In genomic region chr22:37117092-37117491, GRCh38 we compare ENCODE assay signal across 28 cellular contexts. TPM values are rescaled to one million over a fixed set of nuclear protein-coding genes. Genes with fewer than 3 reads are reported as not detected.
"Had no signal": no experiment of that assay in that cellular context is flagged by ENCODE, and none has a peak within 500 bp of the region (broad histone marks: within the 10 kb centered on the region; RNA-seq: fewer than 3 reads in every experiment).

No MANE protein-coding gene starts in this region.

- FAIRE-seq: small intestine had no signal

- H3K4me3 ChIP-seq: heart right ventricle, transverse colon, uterus had no signal

- H3K9me3 ChIP-seq: heart right ventricle, transverse colon, uterus had no signal

- H3K36me3 Mint-ChIP-seq: brain; stimulated activated naive B cell treated with anti-CD40 and anti-IgM and Interleukin-4, amounts not matched to agents 10 μg/mL and 1 μg/mL and 100 μg/mL, for 72 hours had no signal

- H3K4me1 ChIP-seq: transverse colon, uterus had no signal

- H3K9me3 Mint-ChIP-seq: activated B cell treated with CpG ODN at 0.5 μM for 24 hours; activated CD4-positive, alpha-beta memory T cell treated with anti-CD3 and anti-CD28 coated beads for 36 hours; dendritic cell treated with granulocyte-macrophage colony-stimulating factor and Interleukin-4, amounts not matched to agents 40 ng/mL and 50 ng/mL, for 4 days; nephron progenitor cell; stimulated activated naive B cell treated with anti-CD40 and anti-IgM and Interleukin-4, amounts not matched to agents 10 μg/mL and 1 μg/mL and 100 μg/mL, for 72 hours; T-helper 2 cell treated with Interferon-gamma antibody and Interleukin-4, amounts not matched to agents 5 μg/mL and 100 μg/mL, for 36 hours had no signal

- ATAC-seq: activated CD4-positive, alpha-beta T cell treated with anti-CD3 and anti-CD28 coated beads for 36 hours; activated CD8-positive, alpha-beta memory T cell treated with anti-CD3 and anti-CD28 coated beads, Interleukin-2, amount 10 ng/mL, durations not matched to agents 7 days and 5 days; heart right ventricle; left cardiac atrium; sciatic nerve; stimulated activated naive B cell treated with anti-CD40 and anti-IgM and Interleukin-4, amounts not matched to agents 10 μg/mL and 1 μg/mL and 100 μg/mL, for 72 hours had no signal

- H3K36me3 ChIP-seq: heart right ventricle, transverse colon, uterus had no signal

- H3K27ac Mint-ChIP-seq: activated B cell treated with CpG ODN at 0.5 μM for 24 hours; activated CD4-positive, alpha-beta T cell treated with anti-CD3 and anti-CD28 coated beads for 36 hours; activated CD8-positive, alpha-beta memory T cell treated with anti-CD3 and anti-CD28 coated beads, Interleukin-2, amount 10 ng/mL, durations not matched to agents 7 days and 5 days; brain; dendritic cell treated with granulocyte-macrophage colony-stimulating factor and Interleukin-4, amounts not matched to agents 40 ng/mL and 50 ng/mL, for 4 days; nephron progenitor cell; stimulated activated naive B cell treated with anti-CD40 and anti-IgM and Interleukin-4, amounts not matched to agents 10 μg/mL and 1 μg/mL and 100 μg/mL, for 72 hours had no signal

- H3K27me3 ChIP-seq: transverse colon, uterus had no signal

- DNase-seq: activated B cell treated with CpG ODN at 0.5 μM for 24 hours; activated CD4-positive, alpha-beta memory T cell treated with anti-CD3 and anti-CD28 coated beads for 36 hours; activated CD4-positive, alpha-beta T cell treated with anti-CD3 and anti-CD28 coated beads for 36 hours; activated CD8-positive, alpha-beta memory T cell treated with anti-CD3 and anti-CD28 coated beads, Interleukin-2, amount 10 ng/mL, durations not matched to agents 7 days and 5 days; activated naive CD4-positive, alpha-beta T cell treated with Interleukin-2 at 50 U/mL for 16 hours; activated T-cell treated with anti-CD3 and anti-CD28 coated beads for 4 hours; anterior cingulate cortex; effector CD4-positive, alpha-beta T cell; erythroblast; foreskin fibroblast; heart right ventricle; islet precursor cell; left cardiac atrium; midbrain; nephron progenitor cell; nucleus accumbens; small intestine; stimulated activated CD4-positive, alpha-beta T cell treated with anti-CD3 and anti-CD28 coated beads, Interleukin-2, amount 100 ng/mL, for 24 hours; stimulated activated naive B cell treated with anti-CD40 and anti-IgM and Interleukin-4, amounts not matched to agents 10 μg/mL and 1 μg/mL and 100 μg/mL, for 72 hours; SW 1271; transverse colon; uterus had no signal

- H3K4me3 Mint-ChIP-seq: activated B cell treated with CpG ODN at 0.5 μM for 24 hours; activated CD4-positive, alpha-beta memory T cell treated with anti-CD3 and anti-CD28 coated beads for 36 hours; activated CD4-positive, alpha-beta T cell treated with anti-CD3 and anti-CD28 coated beads for 36 hours; activated CD8-positive, alpha-beta memory T cell treated with anti-CD3 and anti-CD28 coated beads, Interleukin-2, amount 10 ng/mL, durations not matched to agents 7 days and 5 days; brain; dendritic cell treated with granulocyte-macrophage colony-stimulating factor and Interleukin-4, amounts not matched to agents 40 ng/mL and 50 ng/mL, for 4 days; nephron progenitor cell; stimulated activated naive B cell treated with anti-CD40 and anti-IgM and Interleukin-4, amounts not matched to agents 10 μg/mL and 1 μg/mL and 100 μg/mL, for 72 hours; T-helper 2 cell treated with Interferon-gamma antibody and Interleukin-4, amounts not matched to agents 5 μg/mL and 100 μg/mL, for 36 hours had no signal

- H3K27me3 Mint-ChIP-seq: activated B cell treated with CpG ODN at 0.5 μM for 24 hours; activated CD4-positive, alpha-beta memory T cell treated with anti-CD3 and anti-CD28 coated beads for 36 hours; activated CD4-positive, alpha-beta T cell treated with anti-CD3 and anti-CD28 coated beads for 36 hours; activated CD8-positive, alpha-beta memory T cell treated with anti-CD3 and anti-CD28 coated beads, Interleukin-2, amount 10 ng/mL, durations not matched to agents 7 days and 5 days had no signal

- H3K27ac ChIP-seq: heart right ventricle, transverse colon, uterus had no signal

RNA-seq across cellular contexts. Expression of gene TMPRSS6, which starts 7.6 kb away (rescaled TPM):
- total RNA-seq: cardiac septum, fibroblast of lung, heart right ventricle, left cardiac atrium, sciatic nerve, uterus had no signal
- polyA plus RNA-seq: fibroblast of lung, heart right ventricle had no signal

RNA-seq across cellular contexts. Expression of gene IL2RB, which starts 32.6 kb away (rescaled TPM):
- total RNA-seq: fibroblast of lung had no signal
